Comparison of ENCODE assay signal across 10 cellular contexts in genomic region chr1:177640687-177641086, GRCh38.
"Had no signal": no experiment of that assay in that cellular context is flagged by ENCODE, and none has a peak within 500 bp of the region (broad histone marks: within the 10 kb centered on the region; RNA-seq: fewer than 3 reads in every experiment).

No MANE protein-coding gene starts in this region.

- FAIRE-seq: H1, H54 had no signal

- H3K9me3 ChIP-seq: HAP-1 had no signal

- H2AFZ ChIP-seq: GM23338 had no signal

- H3K4me2 ChIP-seq: GM23338 had no signal

- ATAC-seq: GM23338, HCT116 had no signal

- H3K4me3 ChIP-seq: GM23338, HAP-1 had no signal

- H3K36me3 ChIP-seq: HAP-1 had no signal

- H3K4me1 ChIP-seq: HAP-1 had no signal

- DNase-seq: GOT3, H7, H9, HCEC 1CT, HFFc6 had no signal
